10 cellular contexts compared by ENCODE assay signal in the genomic region with DNA sequence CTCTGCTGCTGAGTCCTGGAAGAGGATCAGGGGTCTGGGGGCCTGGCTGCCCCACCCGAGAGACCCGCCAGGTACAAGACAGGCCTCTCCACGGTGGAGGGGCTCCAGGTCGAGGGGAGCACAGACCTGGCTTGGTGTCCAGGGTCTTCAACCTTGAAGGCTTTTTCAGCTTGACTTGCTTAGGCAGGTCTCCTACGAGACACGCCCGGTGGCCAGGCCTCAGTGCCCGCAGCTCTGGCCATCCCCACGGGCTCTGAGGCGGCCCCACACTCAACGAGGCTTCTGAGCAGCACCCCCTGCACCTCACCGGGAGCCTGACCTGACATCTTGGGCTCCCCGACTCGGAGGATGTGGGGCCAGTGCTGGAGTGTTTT. TPM values are rescaled to one million over a fixed set of nuclear protein-coding genes. Genes with fewer than 3 reads are reported as not detected.
A peak's percentile ranks its signal among the peaks of the same experiment; 100 is the strongest.
DNase-seq lines count a peak whose midpoint lies in the region; ATAC-seq, FAIRE-seq and TF ChIP-seq lines count a peak whose summit lies in the region.
"Had no signal": no experiment of that assay in that cellular context is flagged by ENCODE, and none has a peak within 500 bp of the region (broad histone marks: within the 10 kb centered on the region; RNA-seq: fewer than 3 reads in every experiment).

No MANE protein-coding gene starts in this region.

- peak overlapping the region; percentile 29; the same call in 1 of the 2 replicates for H3K9ac ChIP-seq in HepG2 (ENCODE audit: insufficient read depth, low read depth, low read length)

- ATAC-seq in T-cell (replicated peaks in 1 of 4) (no peak), HepG2 (no peak), HG03439 (IDR thresholded peaks at IDR 0.05; ENCODE audit: unreplicated experiment) (no peak), GM21528 (IDR thresholded peaks at IDR 0.05; ENCODE audit: low FRiP score, unreplicated experiment) (no peak)

- no peak overlapping the region for H2AFZ ChIP-seq in HepG2 (ENCODE audit: low read length)

- FAIRE-seq in HepG2 (lab: Jason Lieb, UNC): no peak

- peak overlapping the region; percentile 76 to 82 (median 78) for H3K4me3 Mint-ChIP-seq in T-cell
- no peak overlapping the region for H3K4me3 Mint-ChIP-seq in HFFc6

- H3K9me3 ChIP-seq in HepG2 (ENCODE audit: low read length): no peaks in the 10 kb centered on the region
- no peaks in the 10 kb centered on the region for H3K9me3 ChIP-seq in esophagus muscularis mucosa
- H3K9me3 ChIP-seq: uterus had no signal

- no peak for TF ChIP-seq RAD21 in HepG2 (CRISPR knock-in tag; IDR thresholded peaks at IDR 0.05)

- H3K36me3 ChIP-seq in HepG2 (replicated peaks in 1 of 2; ENCODE audit: control insufficient read depth in 1 of 2, insufficient read depth in 2 of 2, low read length in 2 of 2) (no peaks in the 10 kb centered on the region), esophagus muscularis mucosa (peaks cover 0 to 7% (median 0%) of the 10 kb centered on the region in 4 donors)
- H3K36me3 ChIP-seq: uterus had no signal

- H3K79me2 ChIP-seq in HepG2 (ENCODE audit: insufficient read depth, low read length): no peaks in the 10 kb centered on the region

- WGBS in HepG2 (ENCODE audit: low lambda C conversion rate): 32% methylated on average over 5 of the region's 14 CpGs
- 63% methylated on average over 5 of the region's 14 CpGs for WGBS in esophagus muscularis mucosa

- H3K27me3 Mint-ChIP-seq in T-cell (no peaks in the 10 kb centered on the region), HFFc6 (ENCODE audit: insufficient read depth) (peaks cover 1% of the 10 kb centered on the region)

- POLR2A ChIA-PET in T-cell (lab: Charles Lee) (no interaction called here), HepG2 (lab: Yijun Ruan, JAX) (interaction anchor here (1.7 kb wide), 1 partner anchor 20 kb away, joined by 6 read pairs; no protein-coding TSS in a partner anchor)

- H3K4me1 Mint-ChIP-seq in T-cell (peaks cover 15 to 20% (median 16%) of the 10 kb centered on the region in 3 donors), HFFc6 (ENCODE audit: low read depth) (peaks cover 2% of the 10 kb centered on the region)

- no TSS peak for BruUV-seq in HepG2 (replicated peaks; lab: Mats Ljungman, UMichigan)

- intact Hi-C loops in HepG2 (cut with micrococcal nuclease; ENCODE audit: unreplicated experiment) (no loop called here), esophagus muscularis mucosa (cut with DNase I) (no loop called here)

- TF ChIP-seq CTCF in 22Rv1 (IDR thresholded peaks at IDR 0.05) (no peak), GM12865 (IDR thresholded peaks at IDR 0.05; ENCODE audit: insufficient read depth, low read depth, low read length, missing control alignments) (no peak), HepG2 (CRISPR knock-in tag; IDR thresholded peaks at IDR 0.05) (no peak), HFFc6 (IDR thresholded peaks at IDR 0.05) (no peak), esophagus muscularis mucosa (IDR thresholded peaks at IDR 0.05) (no peak)

- TF ChIP-seq POLR2A in HepG2 (IDR thresholded peaks at IDR 0.05; ENCODE audit: insufficient read depth in 1 of 2, low read depth in 2 of 2, low read length in 2 of 2) (no peak), esophagus muscularis mucosa (IDR thresholded peaks at IDR 0.05; ENCODE audit: low read depth) (no peak)

- H3K36me3 Mint-ChIP-seq in T-cell (no peaks in the 10 kb centered on the region), HFFc6 (ENCODE audit: low read depth) (no peaks in the 10 kb centered on the region)

- H3K27me3 ChIP-seq in HepG2 (ENCODE audit: control insufficient read depth in 1 of 2, insufficient read depth in 2 of 2, low read length in 2 of 2) (peaks cover 0 to 1% of the 10 kb centered on the region in 2 experiments; a peak in 3 of 5 replicates), esophagus muscularis mucosa (no peaks in the 10 kb centered on the region)
- H3K27me3 ChIP-seq: uterus had no signal

- TF ChIP-seq EP300 in HepG2 (IDR thresholded peaks at IDR 0.05; ENCODE audit: low read depth in 2 of 2, low read length in 2 of 2) (no peak), HepG2 (CRISPR knock-in tag; IDR thresholded peaks at IDR 0.05; ENCODE audit: borderline replicate concordance) (no peak), esophagus muscularis mucosa (IDR thresholded peaks at IDR 0.05) (no peak)

- no peaks in the 10 kb centered on the region for H3K9me3 Mint-ChIP-seq in T-cell
- H3K9me3 Mint-ChIP-seq in HFFc6: no peaks in the 10 kb centered on the region

- H3K4me1 ChIP-seq in HepG2 (ENCODE audit: insufficient read depth, low read length) (peaks cover 71% of the 10 kb centered on the region), esophagus muscularis mucosa (peaks cover 9 to 25% (median 17%) of the 10 kb centered on the region in 4 donors)

- H3K27ac Mint-ChIP-seq in T-cell (peak overlapping the region; percentile 90 to 93), HFFc6 (no peak overlapping the region)

- H3K27ac ChIP-seq in 22Rv1 (0 out of 2 replicates have a peak overlapping the region, but pooled peaks have one; percentile 25), HepG2 (ENCODE audit: extremely low read length, insufficient read depth, low read length) (no peak overlapping the region), esophagus muscularis mucosa (replicated peaks in 1 of 4) (no peak overlapping the region)
- H3K27ac ChIP-seq: uterus had no signal

- no peak for DNase-seq in GM12865 (ENCODE audit: low read depth)
- DNase-seq in T-cell: no peak
- no peak for DNase-seq in HepG2 (ENCODE audit: low spot score)
- no peak for DNase-seq in HFFc6
- no peak for DNase-seq in esophagus muscularis mucosa (ENCODE audit: extremely low spot score)
- DNase-seq: SHP77, uterus had no signal

- H3K4me2 ChIP-seq in HepG2 (ENCODE audit: low read depth, low read length): peak overlapping the region; percentile 75

- CTCF ChIA-PET in T-cell (lab: Charles Lee) (no interaction called here), HepG2 (lab: Yijun Ruan, JAX; ENCODE audit: low intra/inter-chr PET ratio, low total read pairs) (no interaction called here)

- H3K4me3 ChIP-seq in GM12865 (ENCODE audit: low read depth, low read length) (peak overlapping the region; percentile 92), HepG2 (replicated peaks in 1 of 3; ENCODE audit: insufficient read depth in 1 of 3, low read depth in 2 of 3, low read length in 3 of 3) (peak overlapping the region in 2 of 3 experiments; percentile 22 to 64; a peak in 3 of 6 replicates), esophagus muscularis mucosa (peak overlapping the region in 2 of 4 donors; percentile 16 to 28)
- H3K4me3 ChIP-seq: uterus had no signal

- in situ Hi-C loops in HepG2 (cut with HindIII; ENCODE audit: extremely low pct_ligation_motif_present, low pct_unique_long_range_greater_than_20kb): no loop called here

- no peaks in the 10 kb centered on the region for H4K20me1 ChIP-seq in HepG2 (ENCODE audit: insufficient read depth, low read length)

RNA-seq across cellular contexts. Expression of a gene that starts 6.6 kb away (rescaled TPM):
- total RNA-seq in T-cell: 10 to 100 TPM in 1 of 5 donors, 1 to 10 TPM in 4; 4.3 to 11.8 (median 6.5) TPM
- 19.3 and 32.6 TPM in 2 replicates for total RNA-seq in HepG2 (2016; rRNA removed; fragmentation: Illumina TruSeq; extraction: Trizol)
- total RNA-seq in HepG2 (2016; cell fraction: cytosol; rRNA removed; fragmentation: Illumina TruSeq; extraction: Trizol; ENCODE audit: low read depth): 4.6 and 4.9 TPM in 2 replicates
- total RNA-seq in HepG2 (2016; cell fraction: insoluble cytoplasmic fraction; rRNA removed; fragmentation: Illumina TruSeq; extraction: Trizol): 16.8 and 32.7 TPM in 2 replicates
- total RNA-seq in HepG2 (2016; cell fraction: membrane; rRNA removed; fragmentation: Illumina TruSeq; extraction: Trizol): 13.7 and 15.6 TPM in 2 replicates
- total RNA-seq in HepG2 (2016; cell fraction: nucleus; rRNA removed; fragmentation: Illumina TruSeq; extraction: Trizol): 43.2 and 57.8 TPM in 2 replicates
- 68.9 and 79.4 TPM in 2 replicates for polyA plus RNA-seq in HepG2 (2011; rRNA removed)
- polyA plus RNA-seq in HepG2 (2011; cell fraction: cytosol; rRNA removed): 46.5 and 75.4 TPM in 2 replicates
- polyA plus RNA-seq in HepG2 (2011; cell fraction: nucleus; rRNA removed): 265 and 413 TPM in 2 replicates
- 53.9 and 72.9 TPM in 2 replicates for polyA plus RNA-seq in HepG2 (2012)
- polyA plus RNA-seq in HepG2 (2016; cell fraction: cytosol; fragmentation: Illumina TruSeq; extraction: Trizol; ENCODE audit: low read depth): 5.5 and 6.2 TPM in 2 replicates
- polyA plus RNA-seq in HepG2 (2016; cell fraction: insoluble cytoplasmic fraction; fragmentation: Illumina TruSeq; extraction: Trizol; ENCODE audit: low read depth): 16.2 and 23.0 TPM in 2 replicates
- 10.1 and 11.9 TPM in 2 replicates for polyA plus RNA-seq in HepG2 (2016; cell fraction: membrane; fragmentation: Illumina TruSeq; extraction: Trizol; ENCODE audit: low read depth)
- 148 and 155 TPM in 2 replicates for polyA plus RNA-seq in HepG2 (2016; cell fraction: nucleus; fragmentation: Illumina TruSeq; extraction: Trizol; ENCODE audit: insufficient read depth, low read depth)
- polyA minus RNA-seq in HepG2 (2011; rRNA and poly(A)+ RNA removed; ENCODE audit: low replicate concordance): 61.5 and 149 TPM in 2 replicates
- polyA minus RNA-seq in HepG2 (2011; cell fraction: cytosol; rRNA and poly(A)+ RNA removed): 76.6 and 89.8 TPM in 2 replicates
- 57.9 and 61.3 TPM in 2 replicates for polyA minus RNA-seq in HepG2 (2011; cell fraction: nucleus; rRNA and poly(A)+ RNA removed)
- total RNA-seq in HFFc6 (2021; fragmentation: NEBNext Ultra II Directional; extraction: Animal tissue kit (Norgen Biotek cat#: 25700)): 100 to 1,000 TPM; 280 to 370 (median 291) TPM
- total RNA-seq in esophagus muscularis mucosa: 100 to 1,000 TPM; 115 to 218 (median 154) TPM

RNA-seq across cellular contexts. Expression of a gene that starts 12.7 kb away (rescaled TPM):
- total RNA-seq in T-cell (1 to 10 TPM; 2.1 to 5.0 (median 3.5) TPM), HepG2 (2016; rRNA removed; fragmentation: Illumina TruSeq; extraction: Trizol) (0.84 and 0.95 TPM in 2 replicates), esophagus muscularis mucosa (1 to 10 TPM; 1.7 to 3.8 (median 2.5) TPM)
- 0.30 and 0.44 TPM in 2 replicates for total RNA-seq in HepG2 (2016; cell fraction: cytosol; rRNA removed; fragmentation: Illumina TruSeq; extraction: Trizol; ENCODE audit: low read depth)
- 0.22 and 0.65 TPM in 2 replicates for total RNA-seq in HepG2 (2016; cell fraction: insoluble cytoplasmic fraction; rRNA removed; fragmentation: Illumina TruSeq; extraction: Trizol)
- total RNA-seq in HepG2 (2016; cell fraction: membrane; rRNA removed; fragmentation: Illumina TruSeq; extraction: Trizol): 0.52 and 0.90 TPM in 2 replicates
- total RNA-seq in HepG2 (2016; cell fraction: nucleus; rRNA removed; fragmentation: Illumina TruSeq; extraction: Trizol): 0.90 and 1.1 TPM in 2 replicates
- polyA plus RNA-seq in HepG2 (2011; rRNA removed): 3.8 and 4.2 TPM in 2 replicates
- polyA plus RNA-seq in HepG2 (2011; cell fraction: cytosol; rRNA removed): 1.8 TPM in 2 replicates
- 33.7 and 41.4 TPM in 2 replicates for polyA plus RNA-seq in HepG2 (2011; cell fraction: nucleus; rRNA removed)
- 2.5 and 2.6 TPM in 2 replicates for polyA plus RNA-seq in HepG2 (2012)
- polyA plus RNA-seq in HepG2 (2016; cell fraction: cytosol; fragmentation: Illumina TruSeq; extraction: Trizol; ENCODE audit: low read depth): 0.33 and 0.71 TPM in 2 replicates
- polyA plus RNA-seq in HepG2 (2016; cell fraction: insoluble cytoplasmic fraction; fragmentation: Illumina TruSeq; extraction: Trizol; ENCODE audit: low read depth): 0.74 and 0.86 TPM in 2 replicates
- 0.63 and 1.2 TPM in 2 replicates for polyA plus RNA-seq in HepG2 (2016; cell fraction: membrane; fragmentation: Illumina TruSeq; extraction: Trizol; ENCODE audit: low read depth)
- polyA plus RNA-seq in HepG2 (2016; cell fraction: nucleus; fragmentation: Illumina TruSeq; extraction: Trizol; ENCODE audit: insufficient read depth, low read depth): 4.0 and 5.3 TPM in 2 replicates
- polyA minus RNA-seq in HepG2 (2011; rRNA and poly(A)+ RNA removed; ENCODE audit: low replicate concordance): 0.58 and 2.9 TPM in 2 replicates
- polyA minus RNA-seq in HepG2 (2011; cell fraction: cytosol; rRNA and poly(A)+ RNA removed): 1.3 TPM in 2 replicates
- polyA minus RNA-seq in HepG2 (2011; cell fraction: nucleus; rRNA and poly(A)+ RNA removed): 2.6 and 3.3 TPM in 2 replicates
- 1 to 10 TPM; 1.4 to 2.5 (median 1.9) TPM for total RNA-seq in HFFc6 (2021; fragmentation: NEBNext Ultra II Directional; extraction: Animal tissue kit (Norgen Biotek cat#: 25700))

RNA-seq across cellular contexts. Expression of a gene that starts 29.1 kb away (rescaled TPM):
- total RNA-seq in T-cell (100 to 1,000 TPM in 1 of 5 donors, 10 to 100 TPM in 4; 71.2 to 105 (median 96.8) TPM), HepG2 (2016; rRNA removed; fragmentation: Illumina TruSeq; extraction: Trizol) (36.1 and 55.0 TPM in 2 replicates), esophagus muscularis mucosa (10 to 100 TPM; 57.7 to 79.4 (median 65.3) TPM)
- 13.5 and 14.8 TPM in 2 replicates for total RNA-seq in HepG2 (2016; cell fraction: cytosol; rRNA removed; fragmentation: Illumina TruSeq; extraction: Trizol; ENCODE audit: low read depth)
- total RNA-seq in HepG2 (2016; cell fraction: insoluble cytoplasmic fraction; rRNA removed; fragmentation: Illumina TruSeq; extraction: Trizol): 33.5 and 56.7 TPM in 2 replicates
- 26.4 and 27.2 TPM in 2 replicates for total RNA-seq in HepG2 (2016; cell fraction: membrane; rRNA removed; fragmentation: Illumina TruSeq; extraction: Trizol)
- total RNA-seq in HepG2 (2016; cell fraction: nucleus; rRNA removed; fragmentation: Illumina TruSeq; extraction: Trizol): 53.7 and 65.8 TPM in 2 replicates
- 102 and 112 TPM in 2 replicates for polyA plus RNA-seq in HepG2 (2011; rRNA removed)
- 56.6 and 76.3 TPM in 2 replicates for polyA plus RNA-seq in HepG2 (2011; cell fraction: cytosol; rRNA removed)
- polyA plus RNA-seq in HepG2 (2011; cell fraction: nucleus; rRNA removed): 458 and 611 TPM in 2 replicates
- 58.5 and 66.4 TPM in 2 replicates for polyA plus RNA-seq in HepG2 (2012)
- 6.8 and 7.7 TPM in 2 replicates for polyA plus RNA-seq in HepG2 (2016; cell fraction: cytosol; fragmentation: Illumina TruSeq; extraction: Trizol; ENCODE audit: low read depth)
- 26.5 and 32.8 TPM in 2 replicates for polyA plus RNA-seq in HepG2 (2016; cell fraction: insoluble cytoplasmic fraction; fragmentation: Illumina TruSeq; extraction: Trizol; ENCODE audit: low read depth)
- polyA plus RNA-seq in HepG2 (2016; cell fraction: membrane; fragmentation: Illumina TruSeq; extraction: Trizol; ENCODE audit: low read depth): 17.1 and 18.2 TPM in 2 replicates
- polyA plus RNA-seq in HepG2 (2016; cell fraction: nucleus; fragmentation: Illumina TruSeq; extraction: Trizol; ENCODE audit: insufficient read depth, low read depth): 172 and 175 TPM in 2 replicates
- 25.0 and 101 TPM in 2 replicates for polyA minus RNA-seq in HepG2 (2011; rRNA and poly(A)+ RNA removed; ENCODE audit: low replicate concordance)
- 29.8 and 30.8 TPM in 2 replicates for polyA minus RNA-seq in HepG2 (2011; cell fraction: cytosol; rRNA and poly(A)+ RNA removed)
- polyA minus RNA-seq in HepG2 (2011; cell fraction: nucleus; rRNA and poly(A)+ RNA removed): 84.9 and 89.9 TPM in 2 replicates
- 10 to 100 TPM; 41.9 to 47.0 (median 43.6) TPM for total RNA-seq in HFFc6 (2021; fragmentation: NEBNext Ultra II Directional; extraction: Animal tissue kit (Norgen Biotek cat#: 25700))

RNA-seq across cellular contexts. Expression of a gene that starts 43.9 kb away (rescaled TPM):
- total RNA-seq in T-cell: 1 to 10 TPM; 3.5 to 8.9 (median 5.6) TPM
- 0.15 TPM in 1 of 2 replicates, not detected in the other for total RNA-seq in HepG2 (2016; rRNA removed; fragmentation: Illumina TruSeq; extraction: Trizol)
- total RNA-seq in HepG2 (2016; cell fraction: cytosol; rRNA removed; fragmentation: Illumina TruSeq; extraction: Trizol; ENCODE audit: low read depth): not detected in 2 replicates
- 0.12 and 0.15 TPM in 2 replicates for total RNA-seq in HepG2 (2016; cell fraction: insoluble cytoplasmic fraction; rRNA removed; fragmentation: Illumina TruSeq; extraction: Trizol)
- 0.10 and 0.19 TPM in 2 replicates for total RNA-seq in HepG2 (2016; cell fraction: membrane; rRNA removed; fragmentation: Illumina TruSeq; extraction: Trizol)
- 0.28 TPM in 1 of 2 replicates, not detected in the other for total RNA-seq in HepG2 (2016; cell fraction: nucleus; rRNA removed; fragmentation: Illumina TruSeq; extraction: Trizol)
- polyA plus RNA-seq in HepG2 (2011; rRNA removed): 0.17 and 0.46 TPM in 2 replicates
- 0.13 and 0.19 TPM in 2 replicates for polyA plus RNA-seq in HepG2 (2011; cell fraction: cytosol; rRNA removed)
- 1.9 TPM in 2 replicates for polyA plus RNA-seq in HepG2 (2011; cell fraction: nucleus; rRNA removed)
- 0.21 TPM in 1 of 2 replicates, not detected in the other for polyA plus RNA-seq in HepG2 (2012)
- 0.05 and 0.07 TPM in 2 replicates for polyA plus RNA-seq in HepG2 (2016; cell fraction: cytosol; fragmentation: Illumina TruSeq; extraction: Trizol; ENCODE audit: low read depth)
- polyA plus RNA-seq in HepG2 (2016; cell fraction: insoluble cytoplasmic fraction; fragmentation: Illumina TruSeq; extraction: Trizol; ENCODE audit: low read depth): 0.19 and 0.24 TPM in 2 replicates
- polyA plus RNA-seq in HepG2 (2016; cell fraction: membrane; fragmentation: Illumina TruSeq; extraction: Trizol; ENCODE audit: low read depth): 0.13 TPM in 1 of 2 replicates, not detected in the other
- polyA plus RNA-seq in HepG2 (2016; cell fraction: nucleus; fragmentation: Illumina TruSeq; extraction: Trizol; ENCODE audit: insufficient read depth, low read depth): 0.25 and 0.37 TPM in 2 replicates
- polyA minus RNA-seq in HepG2 (2011; rRNA and poly(A)+ RNA removed; ENCODE audit: low replicate concordance): 0.58 and 0.94 TPM in 2 replicates
- not detected in 2 replicates for polyA minus RNA-seq in HepG2 (2011; cell fraction: cytosol; rRNA and poly(A)+ RNA removed)
- polyA minus RNA-seq in HepG2 (2011; cell fraction: nucleus; rRNA and poly(A)+ RNA removed): 0.13 TPM in 1 of 2 replicates, not detected in the other
- total RNA-seq in HFFc6 (2021; fragmentation: NEBNext Ultra II Directional; extraction: Animal tissue kit (Norgen Biotek cat#: 25700)): 10 to 100 TPM in 1 of 6 experiments, 1 to 10 TPM in 5; 6.0 to 10.2 (median 7.8) TPM
- total RNA-seq in esophagus muscularis mucosa: 10 to 100 TPM in 2 of 4 donors, 1 to 10 TPM in 2; 3.7 to 12.5 (median 10.1) TPM

RNA-seq across cellular contexts. Expression of a gene that starts 52.6 kb away (rescaled TPM):
- 1 to 10 TPM; 1.7 to 3.1 (median 2.9) TPM for total RNA-seq in T-cell
- 15.0 and 23.3 TPM in 2 replicates for total RNA-seq in HepG2 (2016; rRNA removed; fragmentation: Illumina TruSeq; extraction: Trizol)
- total RNA-seq in HepG2 (2016; cell fraction: cytosol; rRNA removed; fragmentation: Illumina TruSeq; extraction: Trizol; ENCODE audit: low read depth): 25.0 and 26.8 TPM in 2 replicates
- 15.4 and 25.6 TPM in 2 replicates for total RNA-seq in HepG2 (2016; cell fraction: insoluble cytoplasmic fraction; rRNA removed; fragmentation: Illumina TruSeq; extraction: Trizol)
- total RNA-seq in HepG2 (2016; cell fraction: membrane; rRNA removed; fragmentation: Illumina TruSeq; extraction: Trizol): 43.0 and 45.2 TPM in 2 replicates
- total RNA-seq in HepG2 (2016; cell fraction: nucleus; rRNA removed; fragmentation: Illumina TruSeq; extraction: Trizol): 20.3 and 23.6 TPM in 2 replicates
- polyA plus RNA-seq in HepG2 (2011; rRNA removed): 22.2 and 22.8 TPM in 2 replicates
- 12.9 and 20.7 TPM in 2 replicates for polyA plus RNA-seq in HepG2 (2011; cell fraction: cytosol; rRNA removed)
- polyA plus RNA-seq in HepG2 (2011; cell fraction: nucleus; rRNA removed): 115 and 151 TPM in 2 replicates
- polyA plus RNA-seq in HepG2 (2012): 6.9 and 10.9 TPM in 2 replicates
- 27.8 and 28.1 TPM in 2 replicates for polyA plus RNA-seq in HepG2 (2016; cell fraction: cytosol; fragmentation: Illumina TruSeq; extraction: Trizol; ENCODE audit: low read depth)
- polyA plus RNA-seq in HepG2 (2016; cell fraction: insoluble cytoplasmic fraction; fragmentation: Illumina TruSeq; extraction: Trizol; ENCODE audit: low read depth): 14.6 and 16.4 TPM in 2 replicates
- 37.0 and 38.8 TPM in 2 replicates for polyA plus RNA-seq in HepG2 (2016; cell fraction: membrane; fragmentation: Illumina TruSeq; extraction: Trizol; ENCODE audit: low read depth)
- 56.9 and 60.1 TPM in 2 replicates for polyA plus RNA-seq in HepG2 (2016; cell fraction: nucleus; fragmentation: Illumina TruSeq; extraction: Trizol; ENCODE audit: insufficient read depth, low read depth)
- polyA minus RNA-seq in HepG2 (2011; rRNA and poly(A)+ RNA removed; ENCODE audit: low replicate concordance): 16.5 and 18.7 TPM in 2 replicates
- 5.1 and 9.2 TPM in 2 replicates for polyA minus RNA-seq in HepG2 (2011; cell fraction: cytosol; rRNA and poly(A)+ RNA removed)
- polyA minus RNA-seq in HepG2 (2011; cell fraction: nucleus; rRNA and poly(A)+ RNA removed): 25.6 and 25.8 TPM in 2 replicates
- 10 to 100 TPM; 31.4 to 39.5 (median 34.1) TPM for total RNA-seq in HFFc6 (2021; fragmentation: NEBNext Ultra II Directional; extraction: Animal tissue kit (Norgen Biotek cat#: 25700))
- total RNA-seq in esophagus muscularis mucosa: 10 to 100 TPM in 3 of 4 donors, 1 to 10 TPM in 1; 5.8 to 22.9 (median 16.1) TPM
